Comparison of ENCODE assay signal across 8 cellular contexts in the genomic region with DNA sequence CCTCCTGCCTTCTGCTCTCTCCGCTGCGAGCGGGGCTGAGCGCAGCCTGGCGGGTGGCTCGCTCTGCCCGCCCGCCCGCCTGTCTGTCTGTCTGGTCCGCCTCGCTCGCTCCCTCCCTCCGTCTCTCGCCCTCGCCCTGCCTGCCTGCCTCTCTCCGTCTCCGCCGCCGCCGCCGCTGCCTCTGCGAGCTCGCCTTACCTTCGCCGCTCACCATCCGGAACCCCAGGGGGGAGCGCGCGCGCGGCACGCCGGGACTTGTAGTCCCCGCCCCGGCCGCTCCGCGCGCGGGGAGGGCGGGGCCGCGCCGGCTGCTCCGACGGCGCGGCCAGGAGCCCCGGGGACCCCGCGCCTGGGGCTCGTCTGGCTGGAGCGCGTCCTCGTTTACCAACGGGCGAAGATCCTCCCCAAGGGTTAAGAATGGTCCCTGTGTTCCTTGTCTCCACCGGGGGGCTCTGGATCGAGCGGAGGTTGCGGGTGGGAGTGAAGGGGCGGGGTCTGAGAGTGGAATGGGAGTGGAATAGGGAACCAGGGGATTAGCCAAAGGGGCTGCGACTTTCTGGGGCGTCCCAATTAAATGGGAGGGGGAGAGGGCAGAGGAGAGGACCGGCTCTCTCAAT. TPM values are rescaled to one million over a fixed set of nuclear protein-coding genes. Genes with fewer than 3 reads are reported as not detected.
DNase-seq lines count a peak whose midpoint lies in the region; ATAC-seq and TF ChIP-seq lines count a peak whose summit lies in the region.

A gene with protein sequence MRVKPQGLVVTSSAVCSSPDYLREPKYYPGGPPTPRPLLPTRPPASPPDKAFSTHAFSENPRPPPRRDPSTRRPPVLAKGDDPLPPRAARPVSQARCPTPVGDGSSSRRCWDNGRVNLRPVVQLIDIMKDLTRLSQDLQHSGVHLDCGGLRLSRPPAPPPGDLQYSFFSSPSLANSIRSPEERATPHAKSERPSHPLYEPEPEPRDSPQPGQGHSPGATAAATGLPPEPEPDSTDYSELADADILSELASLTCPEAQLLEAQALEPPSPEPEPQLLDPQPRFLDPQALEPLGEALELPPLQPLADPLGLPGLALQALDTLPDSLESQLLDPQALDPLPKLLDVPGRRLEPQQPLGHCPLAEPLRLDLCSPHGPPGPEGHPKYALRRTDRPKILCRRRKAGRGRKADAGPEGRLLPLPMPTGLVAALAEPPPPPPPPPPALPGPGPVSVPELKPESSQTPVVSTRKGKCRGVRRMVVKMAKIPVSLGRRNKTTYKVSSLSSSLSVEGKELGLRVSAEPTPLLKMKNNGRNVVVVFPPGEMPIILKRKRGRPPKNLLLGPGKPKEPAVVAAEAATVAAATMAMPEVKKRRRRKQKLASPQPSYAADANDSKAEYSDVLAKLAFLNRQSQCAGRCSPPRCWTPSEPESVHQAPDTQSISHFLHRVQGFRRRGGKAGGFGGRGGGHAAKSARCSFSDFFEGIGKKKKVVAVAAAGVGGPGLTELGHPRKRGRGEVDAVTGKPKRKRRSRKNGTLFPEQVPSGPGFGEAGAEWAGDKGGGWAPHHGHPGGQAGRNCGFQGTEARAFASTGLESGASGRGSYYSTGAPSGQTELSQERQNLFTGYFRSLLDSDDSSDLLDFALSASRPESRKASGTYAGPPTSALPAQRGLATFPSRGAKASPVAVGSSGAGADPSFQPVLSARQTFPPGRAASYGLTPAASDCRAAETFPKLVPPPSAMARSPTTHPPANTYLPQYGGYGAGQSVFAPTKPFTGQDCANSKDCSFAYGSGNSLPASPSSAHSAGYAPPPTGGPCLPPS (N-terminal part only) (minus strand): TSS at position 183 of the 617 bp plus-strand sequence. CDS start 52,029 bp downstream, outside the sequence.

- H3F3A ChIP-seq in smooth muscle cell (ENCODE audit: low read depth) = peaks cover 56% of the 10 kb centered on the region

- H3K27me3 ChIP-seq in smooth muscle cell (ENCODE audit: low read depth) = no peaks in the 10 kb centered on the region

- H3K27ac ChIP-seq in smooth muscle cell (ENCODE audit: low read depth) = peak within 1 kb of the TSS; percentile 88

- ATAC-seq in HG03066 (IDR thresholded peaks at IDR 0.05; ENCODE audit: low read depth, unreplicated experiment) (peak; percentile 56), HG02623 (IDR thresholded peaks at IDR 0.05; ENCODE audit: unreplicated experiment) (no peak)

- peak within 1 kb of the TSS; percentile 61 for H3K4me3 ChIP-seq in GM12864 (ENCODE audit: low read depth, low read length)
- H3K4me3 ChIP-seq in cardiac fibroblast (replicated peaks in 1 of 2; ENCODE audit: low read depth in 2 of 2, low read length in 2 of 2) = peak within 1 kb of the TSS; percentile 86 to 90
- H3K4me3 ChIP-seq in smooth muscle cell = peak within 1 kb of the TSS; percentile 84

- H3K9ac ChIP-seq in smooth muscle cell (ENCODE audit: low read depth) = peak within 1 kb of the TSS; percentile 85

- H3K4me1 ChIP-seq in smooth muscle cell (ENCODE audit: low read depth) = peaks cover 75% of the 10 kb centered on the region

- peaks cover 44% of the 10 kb centered on the region for H3K79me2 ChIP-seq in smooth muscle cell (ENCODE audit: low read depth)

- peak within 1 kb of the TSS; percentile 71 for H2AFZ ChIP-seq in smooth muscle cell (ENCODE audit: low read depth)

- H4K20me1 ChIP-seq in smooth muscle cell (ENCODE audit: low read depth) = peaks cover 38% of the 10 kb centered on the region

- DNase-seq in GM12864 (ENCODE audit: low read depth) = no peak
- DNase-seq in NCI-H345 (lab: John Stamatoyannopoulos, UW) = peak; percentile 93
- peak; percentile 77 to 88 (median 83) for DNase-seq in activated CD4-positive, CD25-positive, alpha-beta regulatory T cell (lab: John Stamatoyannopoulos, UW)
- peak; percentile 91 to 95 for DNase-seq in cardiac fibroblast (ENCODE audit: low read depth in 2 of 2)
- peak; percentile 83 for DNase-seq in inferior parietal cortex (ENCODE audit: extremely low spot score)
- peak; percentile 76 for DNase-seq in smooth muscle cell (lab: John Stamatoyannopoulos, UW; ENCODE audit: unreplicated experiment)

- no peak for TF ChIP-seq CTCF in GM12864 (IDR thresholded peaks at IDR 0.05; ENCODE audit: low read depth, low read length, missing control alignments)
- TF ChIP-seq CTCF in cardiac fibroblast (IDR thresholded peaks at IDR 0.05; ENCODE audit: low read depth, low read length) = no peak
- no peak for TF ChIP-seq CTCF in smooth muscle cell (IDR thresholded peaks at IDR 0.05; ENCODE audit: borderline replicate concordance, insufficient read depth, poor library complexity, severe bottlenecking)

- H3K4me2 ChIP-seq in smooth muscle cell = peak within 1 kb of the TSS; percentile 93

- H3K36me3 ChIP-seq in smooth muscle cell (ENCODE audit: low read depth) = no peaks in the 10 kb centered on the region

- under 1% methylated on average over 55 of the region's 65 CpGs for WGBS in smooth muscle cell (ENCODE audit: low lambda C conversion rate)

- no peaks in the 10 kb centered on the region for H3K9me3 ChIP-seq in smooth muscle cell (replicated peaks; ENCODE audit: low read depth)

RNA-seq across cellular contexts. Expression of the gene that starts here (rescaled TPM):
- total RNA-seq in smooth muscle cell = 8.4 and 12.2 TPM in 2 replicates
- 12.2 and 15.6 TPM in 2 replicates for polyA plus RNA-seq in smooth muscle cell
